ENCODE assay signal across 21 cellular contexts in genomic region chr12:66624806-66625205, GRCh38.
DNase-seq lines count a peak whose midpoint lies in the region; ATAC-seq lines count a peak whose summit lies in the region.
"Had no signal": no experiment of that assay in that cellular context is flagged by ENCODE, and none has a peak within 500 bp of the region (broad histone marks: within the 10 kb centered on the region; RNA-seq: fewer than 3 reads in every experiment).

No MANE protein-coding gene starts in this region.

- H3K36me3 Mint-ChIP-seq in effector memory CD8-positive, alpha-beta T cell (ENCODE audit: insufficient read depth), result no peaks in the 10 kb centered on the region
- H3K36me3 Mint-ChIP-seq: brain; naive thymus-derived CD8-positive, alpha-beta T cell had no signal

- H3K27ac Mint-ChIP-seq in effector memory CD8-positive, alpha-beta T cell, result no peak overlapping the region
- H3K27ac Mint-ChIP-seq: brain; naive thymus-derived CD8-positive, alpha-beta T cell; stimulated activated naive CD8-positive, alpha-beta T cell treated with anti-CD3 and anti-CD28 coated beads, Interleukin-15, Interleukin-2, amounts not matched to agents 100 ng/mL and 50 ng/mL, for 24 hours had no signal

- H3K27me3 Mint-ChIP-seq in effector memory CD8-positive, alpha-beta T cell, result peaks cover 23 to 36% of the 10 kb centered on the region in 2 donors
- H3K27me3 Mint-ChIP-seq: brain; stimulated activated naive CD8-positive, alpha-beta T cell treated with anti-CD3 and anti-CD28 coated beads, Interleukin-15, Interleukin-2, amounts not matched to agents 100 ng/mL and 50 ng/mL, for 24 hours had no signal

- peak; percentile 70 for ATAC-seq in GM18502 (IDR thresholded peaks at IDR 0.05; ENCODE audit: poor library complexity, unreplicated experiment)
- peak; percentile 64 for ATAC-seq in GM21381 (IDR thresholded peaks at IDR 0.05; ENCODE audit: unreplicated experiment)
- ATAC-seq in HG02938 (IDR thresholded peaks at IDR 0.05; ENCODE audit: unreplicated experiment), result peak; percentile 61
- ATAC-seq in effector memory CD8-positive, alpha-beta T cell (replicated peaks), result no peak
- ATAC-seq: gastrocnemius medialis; naive thymus-derived CD8-positive, alpha-beta T cell had no signal

- no peaks in the 10 kb centered on the region for H3K4me1 Mint-ChIP-seq in effector memory CD8-positive, alpha-beta T cell (ENCODE audit: low read depth in 2 of 2)

- no peak overlapping the region for H3K4me3 Mint-ChIP-seq in effector memory CD8-positive, alpha-beta T cell
- H3K4me3 Mint-ChIP-seq: brain; naive thymus-derived CD8-positive, alpha-beta T cell; stimulated activated naive CD8-positive, alpha-beta T cell treated with anti-CD3 and anti-CD28 coated beads, Interleukin-15, Interleukin-2, amounts not matched to agents 100 ng/mL and 50 ng/mL, for 24 hours had no signal

- H3K9me3 Mint-ChIP-seq in effector memory CD8-positive, alpha-beta T cell, result no peaks in the 10 kb centered on the region
- H3K9me3 Mint-ChIP-seq: brain; naive thymus-derived CD8-positive, alpha-beta T cell; stimulated activated naive CD8-positive, alpha-beta T cell treated with anti-CD3 and anti-CD28 coated beads, Interleukin-15, Interleukin-2, amounts not matched to agents 100 ng/mL and 50 ng/mL, for 24 hours had no signal

- DNase-seq in NOMO-1 treated with DMSO at 0.1 percent for 48 hours (lab: John Stamatoyannopoulos, UW; ENCODE audit: unreplicated experiment), result peak; percentile 33
- no peak for DNase-seq in OCI-M1 (lab: John Stamatoyannopoulos, UW)
- DNase-seq in SKM-1 (lab: John Stamatoyannopoulos, UW; ENCODE audit: unreplicated experiment), result no peak
- DNase-seq in effector memory CD8-positive, alpha-beta T cell, result no peak
- no peak for DNase-seq in DMS153 treated with DMSO at 0.1 percent for 48 hours (lab: John Stamatoyannopoulos, UW; ENCODE audit: unreplicated experiment)
- DNase-seq: activated CD4-positive, alpha-beta T cell treated with anti-CD3 and anti-CD28 coated beads, Interleukin-2, amount 50 U/mL, for 48 hours; activated effector memory CD4-positive, alpha-beta T cell treated with Interleukin-2 at 50 U/mL for 16 hours; AML-193; DND-41; effector memory CD4-positive, alpha-beta T cell; gastrocnemius medialis; KBM-7; naive thymus-derived CD8-positive, alpha-beta T cell; NCI-H1930; stimulated activated CD4-positive, alpha-beta T cell treated with anti-CD3 and anti-CD28 coated beads, Interleukin-4, amount 100 ng/mL, for 24 hours; T-helper 2 cell had no signal
